Comparison of ENCODE assay signal across 1 cellular context in genomic region chr2:74391580-74392448, GRCh38.
TF ChIP-seq lines count a peak whose summit lies in the region.

No MANE protein-coding gene starts in this region.

TF ChIP-seq in IMR-90, 13 proteins besides CTCF, POLR2A, EP300 and RAD21:
- TF ChIP-seq RFX5 (IDR thresholded peaks at IDR 0.05; ENCODE audit: low read depth, low read length) (no peak), BHLHE40 (IDR thresholded peaks at IDR 0.05; ENCODE audit: low read depth, low read length) (no peak), FOS (IDR thresholded peaks at IDR 0.05; ENCODE audit: low read depth, low read length) (no peak), CEBPB (IDR thresholded peaks at IDR 0.05; ENCODE audit: low read depth, low read length) (no peak), USF2 (IDR thresholded peaks at IDR 0.05; ENCODE audit: low read depth, low read length) (0 out of 2 replicates have a peak, but pooled peaks have one; percentile 12), NFE2L2 (IDR thresholded peaks at IDR 0.05; ENCODE audit: low read depth, low read length) (no peak), MXI1 (IDR thresholded peaks at IDR 0.05; ENCODE audit: borderline replicate concordance, low read depth, low read length) (no peak; the same call in 1 of the 2 replicates), CHD1 (IDR thresholded peaks at IDR 0.05; ENCODE audit: low read depth, low read length) (no peak), MAZ (IDR thresholded peaks at IDR 0.05; ENCODE audit: borderline replicate concordance, low read depth, low read length) (peak; percentile 66; the same call in 1 of the 2 replicates), RCOR1 (IDR thresholded peaks at IDR 0.05; ENCODE audit: insufficient replicate concordance, low read length) (no peak), SMC3 (IDR thresholded peaks at IDR 0.05; ENCODE audit: low read depth, low read length) (peak; percentile 56), MAFK (IDR thresholded peaks at IDR 0.05; ENCODE audit: low read depth, low read length) (no peak), ELK1 (IDR thresholded peaks at IDR 0.05; ENCODE audit: borderline replicate concordance, low read depth, low read length) (no peak)
TF ChIP-seq in IMR-90: peak in this region for 3.
